Comparison of ENCODE assay signal across 17 cellular contexts in genomic region chr7:41339913-41340676, GRCh38.
DNase-seq lines count a peak whose midpoint lies in the region; ATAC-seq, FAIRE-seq and TF ChIP-seq lines count a peak whose summit lies in the region.
"Had no signal": no experiment of that assay in that cellular context is flagged by ENCODE, and none has a peak within 500 bp of the region (broad histone marks: within the 10 kb centered on the region; RNA-seq: fewer than 3 reads in every experiment).

No MANE protein-coding gene starts in this region.

- POLR2A ChIA-PET in HepG2 (lab: Yijun Ruan, JAX): no interaction called here
- POLR2A ChIA-PET in endothelial cell of umbilical vein (lab: Charles Lee): no interaction called here

- H3K79me2 ChIP-seq in HepG2 (ENCODE audit: insufficient read depth, low read length) (no peaks in the 10 kb centered on the region), endothelial cell of umbilical vein (ENCODE audit: control insufficient read depth, insufficient read depth, low read length) (no peaks in the 10 kb centered on the region), keratinocyte (ENCODE audit: control insufficient read depth, insufficient read depth, low read length) (no peaks in the 10 kb centered on the region)

- BruUV-seq in HepG2 (replicated peaks; lab: Mats Ljungman, UMichigan) (no TSS peak), endothelial cell of umbilical vein (replicated peaks; lab: Mats Ljungman, UMichigan) (no TSS peak)

- dilution Hi-C loops in endothelial cell of umbilical vein (cut with MboI; ENCODE audit: extremely low pct_ligation_motif_present, low sequenced_read_pairs): no loop called here
- dilution Hi-C loops in keratinocyte (cut with MboI; ENCODE audit: extremely low pct_ligation_motif_present, low sequenced_read_pairs): no loop called here

- H3K27me3 ChIP-seq in liver (ENCODE audit: control insufficient read depth in 4 of 4, insufficient read depth in 4 of 4, low read length in 3 of 4): no peaks in the 10 kb centered on the region
- no peaks in the 10 kb centered on the region for H3K27me3 ChIP-seq in HepG2 (ENCODE audit: control insufficient read depth in 1 of 2, insufficient read depth in 2 of 2, low read length in 2 of 2)
- no peaks in the 10 kb centered on the region for H3K27me3 ChIP-seq in endothelial cell of umbilical vein (ENCODE audit: control insufficient read depth in 2 of 2, insufficient read depth in 2 of 2, low read length in 2 of 2)
- no peaks in the 10 kb centered on the region for H3K27me3 ChIP-seq in keratinocyte (ENCODE audit: control insufficient read depth, extremely low read depth, insufficient read depth, low read length)
- no peaks in the 10 kb centered on the region for H3K27me3 ChIP-seq in testis
- H3K27me3 ChIP-seq in esophagus muscularis mucosa: no peaks in the 10 kb centered on the region
- no peaks in the 10 kb centered on the region for H3K27me3 ChIP-seq in tibial nerve
- H3K27me3 ChIP-seq: BLaER1 treated with 17β-estradiol and CSF1 and Interleukin-3, amounts not matched to agents 10 nM and 100 nM had no signal

- TF ChIP-seq RAD21 in liver (IDR thresholded peaks at IDR 0.05): peak; percentile 53 to 62
- no peak for TF ChIP-seq RAD21 in HepG2 (CRISPR knock-in tag; IDR thresholded peaks at IDR 0.05)

- H2AFZ ChIP-seq in HepG2 (ENCODE audit: low read length) (no peak overlapping the region), endothelial cell of umbilical vein (ENCODE audit: low read depth, low read length) (no peak overlapping the region), keratinocyte (ENCODE audit: control insufficient read depth, low read length) (no peak overlapping the region)

- H3K36me3 ChIP-seq in liver (ENCODE audit: control insufficient read depth in 4 of 4, insufficient read depth in 3 of 4, low read depth in 1 of 4, low read length in 3 of 4) (no peaks in the 10 kb centered on the region), HepG2 (replicated peaks in 1 of 2; ENCODE audit: control insufficient read depth in 1 of 2, insufficient read depth in 2 of 2, low read length in 2 of 2) (no peaks in the 10 kb centered on the region), endothelial cell of umbilical vein (ENCODE audit: control insufficient read depth in 2 of 2, extremely low read depth in 1 of 2, insufficient read depth in 2 of 2, low read length in 2 of 2) (no peaks in the 10 kb centered on the region), keratinocyte (ENCODE audit: control insufficient read depth in 2 of 2, extremely low read depth in 1 of 2, insufficient read depth in 2 of 2, low read length in 2 of 2) (no peaks in the 10 kb centered on the region), testis (ENCODE audit: low read depth, missing control alignments) (no peaks in the 10 kb centered on the region), esophagus muscularis mucosa (no peaks in the 10 kb centered on the region), tibial nerve (no peaks in the 10 kb centered on the region)
- H3K36me3 ChIP-seq: BLaER1 treated with 17β-estradiol and CSF1 and Interleukin-3, amounts not matched to agents 10 nM and 100 nM; HAP-1 had no signal

- no peak overlapping the region for H3K9ac ChIP-seq in liver (ENCODE audit: low read depth in 1 of 2, low read length in 2 of 2)
- H3K9ac ChIP-seq in HepG2 (ENCODE audit: insufficient read depth, low read depth, low read length): no peak overlapping the region
- H3K9ac ChIP-seq in endothelial cell of umbilical vein (replicated peaks; ENCODE audit: extremely low read depth, insufficient read depth, low read length): no peak overlapping the region
- no peak overlapping the region for H3K9ac ChIP-seq in keratinocyte (ENCODE audit: control insufficient read depth, extremely low read depth, insufficient read depth, low read length)
- H3K9ac ChIP-seq: BLaER1 treated with 17β-estradiol and CSF1 and Interleukin-3, amounts not matched to agents 10 nM and 100 nM had no signal

- no peak for DNase-seq in HepG2 (ENCODE audit: low spot score)
- DNase-seq in endothelial cell of umbilical vein (ENCODE audit: low read depth, low spot score): no peak
- DNase-seq in keratinocyte (ENCODE audit: low read depth, low spot score): no peak
- DNase-seq in testis: peak; percentile 63
- no peak for DNase-seq in AG08395 (ENCODE audit: low spot score)
- no peak for DNase-seq in esophagus muscularis mucosa (ENCODE audit: extremely low spot score)
- DNase-seq in tibial nerve (ENCODE audit: low spot score in 2 of 2): no peak
- DNase-seq: Calu3; CD4-positive, CD25-positive, alpha-beta regulatory T cell; DMS 273 treated with DMSO at 0.1 percent for 48 hours had no signal

- TF ChIP-seq POLR2A in HepG2 (IDR thresholded peaks at IDR 0.05; ENCODE audit: insufficient read depth in 1 of 2, low read depth in 2 of 2, low read length in 2 of 2) (no peak), endothelial cell of umbilical vein (IDR thresholded peaks at IDR 0.05; ENCODE audit: low read depth, low read length) (no peak), testis (IDR thresholded peaks at IDR 0.05) (no peak), esophagus muscularis mucosa (IDR thresholded peaks at IDR 0.05; ENCODE audit: low read depth) (no peak), tibial nerve (IDR thresholded peaks at IDR 0.05) (no peak)

- H3K4me1 ChIP-seq in liver (ENCODE audit: control insufficient read depth in 4 of 4, insufficient read depth in 4 of 4, low read length in 3 of 4): peaks cover 0 to 21% (median 18%) of the 10 kb centered on the region in 4 donors
- no peaks in the 10 kb centered on the region for H3K4me1 ChIP-seq in HepG2 (ENCODE audit: insufficient read depth, low read length)
- H3K4me1 ChIP-seq in endothelial cell of umbilical vein (ENCODE audit: control insufficient read depth, extremely low read depth, insufficient read depth, low read length): no peaks in the 10 kb centered on the region
- H3K4me1 ChIP-seq in keratinocyte (ENCODE audit: control insufficient read depth, extremely low read depth, insufficient read depth, low read length): no peaks in the 10 kb centered on the region
- H3K4me1 ChIP-seq in testis: peaks cover 7% of the 10 kb centered on the region
- H3K4me1 ChIP-seq in esophagus muscularis mucosa: peaks cover 0 to 16% (median 6%) of the 10 kb centered on the region in 4 donors
- no peaks in the 10 kb centered on the region for H3K4me1 ChIP-seq in tibial nerve
- H3K4me1 ChIP-seq: BLaER1 treated with 17β-estradiol and CSF1 and Interleukin-3, amounts not matched to agents 10 nM and 100 nM; HAP-1 had no signal

- FAIRE-seq in HepG2 (lab: Jason Lieb, UNC) (no peak), endothelial cell of umbilical vein (lab: Jason Lieb, UNC) (peak; percentile 26), keratinocyte (lab: Jason Lieb, UNC) (peak; percentile 20)
- FAIRE-seq: GM18507, H1 had no signal

- 33% methylated on average over 8 of the region's 8 CpGs for WGBS in liver
- 27% methylated on average over 8 of the region's 8 CpGs for WGBS in HepG2 (ENCODE audit: low lambda C conversion rate)
- 50 to 58% methylated on average over 8 of the region's 8 CpGs for WGBS in testis, 2 donors
- 84% methylated on average over 8 of the region's 8 CpGs for WGBS in esophagus muscularis mucosa
- WGBS in tibial nerve, 2 donors: 88% methylated on average over 8 of the region's 8 CpGs

- H3K9me3 ChIP-seq in liver (ENCODE audit: control insufficient read depth in 4 of 4, low read length in 3 of 4): no peaks in the 10 kb centered on the region
- peaks cover 10% of the 10 kb centered on the region; the same call in 1 of the 2 replicates for H3K9me3 ChIP-seq in HepG2 (ENCODE audit: low read length)
- H3K9me3 ChIP-seq in endothelial cell of umbilical vein (replicated peaks; ENCODE audit: control insufficient read depth, insufficient read depth, low read length): no peaks in the 10 kb centered on the region
- no peaks in the 10 kb centered on the region for H3K9me3 ChIP-seq in keratinocyte (ENCODE audit: control insufficient read depth, low read depth, low read length)
- H3K9me3 ChIP-seq in testis: no peaks in the 10 kb centered on the region
- no peaks in the 10 kb centered on the region for H3K9me3 ChIP-seq in esophagus muscularis mucosa
- H3K9me3 ChIP-seq in tibial nerve: no peaks in the 10 kb centered on the region
- H3K9me3 ChIP-seq: BLaER1 treated with 17β-estradiol and CSF1 and Interleukin-3, amounts not matched to agents 10 nM and 100 nM; HAP-1 had no signal

- H3K27ac ChIP-seq in liver (ENCODE audit: low read depth in 1 of 2, low read length in 2 of 2) (peak overlapping the region; percentile 74 to 76), HepG2 (ENCODE audit: extremely low read length, insufficient read depth, low read length) (no peak overlapping the region), endothelial cell of umbilical vein (ENCODE audit: insufficient read depth, low read depth, low read length) (no peak overlapping the region), keratinocyte (ENCODE audit: control insufficient read depth, insufficient read depth, low read length) (no peak overlapping the region), testis (no peak overlapping the region), esophagus muscularis mucosa (replicated peaks in 1 of 4) (no peak overlapping the region), tibial nerve (no peak overlapping the region)
- H3K27ac ChIP-seq: 22Rv1; BLaER1 treated with 17β-estradiol and CSF1 and Interleukin-3, amounts not matched to agents 10 nM and 100 nM had no signal

- no peak for ATAC-seq in HepG2
- ATAC-seq: GM12878 had no signal

- H3K4me2 ChIP-seq in HepG2 (ENCODE audit: low read depth, low read length): no peak overlapping the region
- H3K4me2 ChIP-seq in endothelial cell of umbilical vein (ENCODE audit: insufficient read depth, low read length): no peak overlapping the region
- no peak overlapping the region for H3K4me2 ChIP-seq in keratinocyte (ENCODE audit: control insufficient read depth, extremely low read depth, insufficient read depth, low read depth, low read length)
- H3K4me2 ChIP-seq: BLaER1 treated with 17β-estradiol and CSF1 and Interleukin-3, amounts not matched to agents 10 nM and 100 nM had no signal

- H3K9me1 ChIP-seq in endothelial cell of umbilical vein (replicated peaks; ENCODE audit: control insufficient read depth, extremely low read depth, insufficient read depth, low read length): no peaks in the 10 kb centered on the region
- H3K9me1 ChIP-seq in keratinocyte (ENCODE audit: control insufficient read depth, extremely low read depth, insufficient read depth, low read length): no peaks in the 10 kb centered on the region

- no peaks in the 10 kb centered on the region for H4K20me1 ChIP-seq in HepG2 (ENCODE audit: insufficient read depth, low read length)
- H4K20me1 ChIP-seq in endothelial cell of umbilical vein (replicated peaks; ENCODE audit: control insufficient read depth, extremely low read depth, insufficient read depth, low read length): no peaks in the 10 kb centered on the region
- H4K20me1 ChIP-seq in keratinocyte (ENCODE audit: control insufficient read depth, extremely low read depth, insufficient read depth, low read length): no peaks in the 10 kb centered on the region
- H4K20me1 ChIP-seq: BLaER1 treated with 17β-estradiol and CSF1 and Interleukin-3, amounts not matched to agents 10 nM and 100 nM had no signal

- in situ Hi-C loops in HepG2 (cut with HindIII; ENCODE audit: extremely low pct_ligation_motif_present, low pct_unique_long_range_greater_than_20kb): no loop called here

- TF ChIP-seq CTCF in liver (IDR thresholded peaks at IDR 0.05; ENCODE audit: low read depth, low read length, missing input control): no peak
- no peak for TF ChIP-seq CTCF in HepG2 (CRISPR knock-in tag; IDR thresholded peaks at IDR 0.05)
- no peak for TF ChIP-seq CTCF in endothelial cell of umbilical vein (IDR thresholded peaks at IDR 0.05; ENCODE audit: extremely low read depth in 1 of 2, insufficient read depth in 1 of 2, low read depth in 1 of 2, low read length in 2 of 2)
- no peak for TF ChIP-seq CTCF in keratinocyte (optimal IDR thresholded peaks at IDR 0.05 in 1 of 3, IDR thresholded peaks at IDR 0.05 in 1 of 3, conservative IDR thresholded peaks at IDR 0.05 in 1 of 3; ENCODE audit: extremely low read depth in 1 of 3, insufficient read depth in 2 of 3, low read length in 3 of 3)
- no peak for TF ChIP-seq CTCF in testis (IDR thresholded peaks at IDR 0.05)
- TF ChIP-seq CTCF in esophagus muscularis mucosa (IDR thresholded peaks at IDR 0.05): no peak
- no peak for TF ChIP-seq CTCF in tibial nerve (IDR thresholded peaks at IDR 0.05)

- H3K4me3 ChIP-seq in liver (ENCODE audit: low read depth in 1 of 3, low read length in 3 of 3) (no peak overlapping the region), HepG2 (replicated peaks in 1 of 3; ENCODE audit: insufficient read depth in 1 of 3, low read depth in 2 of 3, low read length in 3 of 3) (no peak overlapping the region), endothelial cell of umbilical vein (replicated peaks in 1 of 3; ENCODE audit: insufficient read depth in 1 of 3, low read depth in 1 of 3, low read length in 3 of 3) (no peak overlapping the region), keratinocyte (ENCODE audit: control insufficient read depth in 2 of 3, extremely low read depth in 1 of 3, insufficient read depth in 2 of 3, low read depth in 1 of 3, low read length in 3 of 3) (no peak overlapping the region), testis (no peak overlapping the region), esophagus muscularis mucosa (no peak overlapping the region), tibial nerve (no peak overlapping the region)
- H3K4me3 ChIP-seq: BLaER1 treated with 17β-estradiol and CSF1 and Interleukin-3, amounts not matched to agents 10 nM and 100 nM; GM12878; HAP-1 had no signal

- CTCF ChIA-PET in HepG2 (lab: Yijun Ruan, JAX; ENCODE audit: low intra/inter-chr PET ratio, low total read pairs): no interaction called here
- CTCF ChIA-PET in endothelial cell of umbilical vein (lab: Charles Lee): interaction anchor here (0.7 to 1.9 kb wide), 2 partner anchors 11 to 16 kb away, joined by 3 to 4 read pairs; no protein-coding TSS in a partner anchor

- intact Hi-C loops in HepG2 (cut with micrococcal nuclease; ENCODE audit: unreplicated experiment): no loop called here
- intact Hi-C loops in endothelial cell of umbilical vein (cut with micrococcal nuclease): no loop called here
- intact Hi-C loops in testis (cut with DNase I; ENCODE audit: low total_unique reads): no loop called here
- intact Hi-C loops in esophagus muscularis mucosa (cut with DNase I): no loop called here

- TF ChIP-seq EP300 in HepG2 (IDR thresholded peaks at IDR 0.05; ENCODE audit: low read depth in 2 of 2, low read length in 2 of 2) (no peak), HepG2 (CRISPR knock-in tag; IDR thresholded peaks at IDR 0.05; ENCODE audit: borderline replicate concordance) (no peak), esophagus muscularis mucosa (IDR thresholded peaks at IDR 0.05) (no peak), tibial nerve (IDR thresholded peaks at IDR 0.05) (no peak)

Comparison
In these comparisons a context has a peak if more than half of its experiments do, and no peak if none do; other contexts are left out.
1. H3K27ac ChIP-seq: peak in liver (2 of 2); none in HepG2 (single experiment), endothelial cell of umbilical vein (single experiment), keratinocyte (single experiment), testis (0 of 2), esophagus muscularis mucosa (0 of 4) and tibial nerve (0 of 4).